ENCODE assay signal across 10 cellular contexts in the genomic region with DNA sequence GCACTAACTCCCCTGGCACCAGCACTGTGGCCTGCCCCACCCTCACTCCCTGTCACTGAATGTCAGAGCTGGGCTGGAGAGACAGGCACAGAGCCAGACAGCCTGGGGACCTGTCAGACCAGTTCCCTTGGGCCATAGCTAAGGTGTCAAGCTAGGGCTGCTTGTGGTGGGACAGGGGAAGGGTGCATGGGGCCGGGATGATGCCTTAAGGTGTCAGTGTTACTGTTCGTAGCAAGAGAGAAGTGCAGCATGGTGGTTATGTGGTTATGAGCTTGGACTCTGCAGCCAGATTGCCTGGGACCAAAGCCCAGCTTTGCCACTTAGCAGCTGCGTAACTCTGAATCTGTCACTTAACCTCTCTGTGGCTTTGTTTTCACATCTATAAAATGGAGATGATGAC. TPM values are rescaled to one million over a fixed set of nuclear protein-coding genes. Genes with fewer than 3 reads are reported as not detected.
DNase-seq lines count a peak whose midpoint lies in the region; ATAC-seq and TF ChIP-seq lines count a peak whose summit lies in the region.
"Had no signal": no experiment of that assay in that cellular context is flagged by ENCODE, and none has a peak within 500 bp of the region (broad histone marks: within the 10 kb centered on the region; RNA-seq: fewer than 3 reads in every experiment).

No MANE protein-coding gene starts in this region.

- no peak overlapping the region for H3K9ac ChIP-seq in IMR-90 (ENCODE audit: low read depth, low read length)

- in situ Hi-C loops in IMR-90 (cut with MboI; ENCODE audit: low sequenced_read_pairs) = no loop called here

- no peak overlapping the region for H2BK120ac ChIP-seq in IMR-90 (ENCODE audit: low read depth, low read length)

- H2AK9ac ChIP-seq in IMR-90 (replicated peaks; ENCODE audit: low read depth, low read length, poor library complexity) = no peak overlapping the region

- H3K4me2 ChIP-seq in IMR-90 (ENCODE audit: low read depth, low read length) = no peak overlapping the region

- H3K36me3 ChIP-seq in IMR-90 (ENCODE audit: control insufficient read depth, insufficient read depth, low read length) (no peaks in the 10 kb centered on the region), esophagus squamous epithelium (peaks cover 0 to 24% (median under 1%) of the 10 kb centered on the region in 3 donors), thoracic aorta (peaks cover 6% of the 10 kb centered on the region)

- H3K9me1 ChIP-seq in IMR-90 (ENCODE audit: insufficient read depth, low read length) = peaks cover 13% of the 10 kb centered on the region; the same call in 1 of the 2 replicates

- no peak overlapping the region for H3K27ac ChIP-seq in IMR-90 (ENCODE audit: insufficient read depth, low read length)
- peak overlapping the region; percentile 84 to 93 (median 90) for H3K27ac ChIP-seq in esophagus squamous epithelium
- peak overlapping the region; percentile 96 for H3K27ac ChIP-seq in thoracic aorta

- H2AFZ ChIP-seq in IMR-90 (replicated peaks; ENCODE audit: low read length, poor library complexity) = no peak overlapping the region

- no peaks in the 10 kb centered on the region for H4K20me1 ChIP-seq in IMR-90 (ENCODE audit: insufficient read depth, low read length)

- WGBS in IMR-90 (ENCODE audit: extremely low coverage in 2 of 2, insufficient read length in 1 of 2), 2 experiments = 100% methylated on average over 1 of the region's 3 CpGs; no CpG with 5 or more reads in 1 of the 2 experiments
- 48 to 86% methylated on average over 2 of the region's 3 CpGs for WGBS in esophagus squamous epithelium, 2 donors

- H3K9me3 ChIP-seq in IMR-90 (ENCODE audit: control insufficient read depth, insufficient read depth, low read length) = no peaks in the 10 kb centered on the region
- H3K9me3 ChIP-seq in esophagus squamous epithelium = no peaks in the 10 kb centered on the region
- no peaks in the 10 kb centered on the region for H3K9me3 ChIP-seq in thoracic aorta

- no peak overlapping the region for H3K18ac ChIP-seq in IMR-90 (ENCODE audit: low read depth, low read length)

- no TSS peak for BruUV-seq in IMR-90 (replicated peaks; lab: Mats Ljungman, UMichigan)

- 0 out of 2 replicates have a peak overlapping the region, but pooled peaks have one; percentile 9 for H2AK5ac ChIP-seq in IMR-90 (ENCODE audit: low read depth, low read length)

- DNase-seq in DMS153 treated with DMSO at 0.1 percent for 48 hours (lab: John Stamatoyannopoulos, UW; ENCODE audit: unreplicated experiment) (peak; percentile 39), DMS153 (lab: John Stamatoyannopoulos, UW) (no peak), IMR-90 (no peak), esophagus squamous epithelium (lab: John Stamatoyannopoulos, UW) (no peak), thoracic aorta (ENCODE audit: low spot score) (no peak), medulla oblongata (ENCODE audit: extremely low spot score) (no peak), NCI-H1417 treated with DMSO at 0.1 percent for 48 hours (lab: John Stamatoyannopoulos, UW) (no peak), NOMO-1 treated with dmso at 0.1 percent for 144 hours (lab: John Stamatoyannopoulos, UW; ENCODE audit: unreplicated experiment) (no peak)
- DNase-seq: activated naive CD8-positive, alpha-beta T cell treated with anti-CD3 and anti-CD28 coated beads, Interleukin-2, amount 10 ng/mL, durations not matched to agents 7 days and 5 days; HCEC 1CT had no signal

- no peak overlapping the region; the same call in 1 of the 2 replicates for H3K4ac ChIP-seq in IMR-90 (ENCODE audit: low read depth, low read length)

- H3K56ac ChIP-seq in IMR-90 (ENCODE audit: extremely low read depth, insufficient read depth, low read length) = no peak overlapping the region

- no peak overlapping the region for H4K8ac ChIP-seq in IMR-90 (ENCODE audit: low read depth in 2 of 2, low read length in 2 of 2)

- no peak overlapping the region for H3K23ac ChIP-seq in IMR-90 (ENCODE audit: low read depth, low read length)

- CTCF ChIA-PET in IMR-90 (lab: Yijun Ruan, JAX) = interaction anchor here (0.8 kb wide), 1 partner anchor 12 kb away, joined by 3 read pairs; no protein-coding TSS in a partner anchor

- TF ChIP-seq POLR2A in IMR-90 (IDR thresholded peaks at IDR 0.05; ENCODE audit: low read depth, low read length) = no peak
- no peak for TF ChIP-seq POLR2A in esophagus squamous epithelium (IDR thresholded peaks at IDR 0.05)

- H3K27me3 ChIP-seq in IMR-90 (ENCODE audit: control insufficient read depth, insufficient read depth, low read length) = no peaks in the 10 kb centered on the region
- no peaks in the 10 kb centered on the region for H3K27me3 ChIP-seq in esophagus squamous epithelium
- H3K27me3 ChIP-seq in thoracic aorta (replicated peaks; ENCODE audit: insufficient read depth) = no peaks in the 10 kb centered on the region

- no peaks in the 10 kb centered on the region for H3K79me1 ChIP-seq in IMR-90 (ENCODE audit: low read depth in 1 of 2, low read length in 2 of 2)

- no peak for TF ChIP-seq RAD21 in IMR-90 (IDR thresholded peaks at IDR 0.05; ENCODE audit: low read length)

- H2BK20ac ChIP-seq in IMR-90 (ENCODE audit: low read depth, low read length) = no peak overlapping the region

- no peak overlapping the region for H3K14ac ChIP-seq in IMR-90 (replicated peaks; ENCODE audit: low read depth, low read length)

- H4K5ac ChIP-seq in IMR-90 (ENCODE audit: low read depth, low read length) = no peak overlapping the region

- TF ChIP-seq CTCF in IMR-90 (conservative IDR thresholded peaks at IDR 0.05; ENCODE audit: low read depth, low read length) (no peak), esophagus squamous epithelium (IDR thresholded peaks at IDR 0.05) (no peak), thoracic aorta (IDR thresholded peaks at IDR 0.05) (no peak)

- dilution Hi-C loops in IMR-90 (cut with HindIII; ENCODE audit: low sequenced_read_pairs, unreplicated experiment) = no loop called here

- H2BK15ac ChIP-seq in IMR-90 (ENCODE audit: low read depth, low read length) = no peak overlapping the region

- H3K4me3 ChIP-seq in IMR-90 (ENCODE audit: insufficient read depth, low read depth, low read length) (no peak overlapping the region), esophagus squamous epithelium (peak overlapping the region in 3 of 4 donors; percentile 7 to 77 (median 70)), thoracic aorta (no peak overlapping the region)

- POLR2A ChIA-PET in IMR-90 (lab: Charles Lee; ENCODE audit: unreplicated experiment) = no interaction called here

- ATAC-seq in IMR-90 (ENCODE audit: low read depth) = no peak
- no peak for ATAC-seq in thoracic aorta (ENCODE audit: insufficient number of reproducible peaks, low FRiP score, low read depth)

- H3K4me1 ChIP-seq in IMR-90 (ENCODE audit: control insufficient read depth, insufficient read depth, low read length) (peaks cover 21% of the 10 kb centered on the region), esophagus squamous epithelium (peaks cover 67 to 91% (median 73%) of the 10 kb centered on the region in 3 donors), thoracic aorta (ENCODE audit: control insufficient read depth in 1 of 2, low read depth in 2 of 2) (peaks cover 43 to 83% of the 10 kb centered on the region in 2 donors)

- intact Hi-C loops in IMR-90 (cut with micrococcal nuclease) (no loop called here), esophagus squamous epithelium (cut with DNase I) (no loop called here)

- H2BK5ac ChIP-seq in IMR-90 (ENCODE audit: low read depth, low read length, poor library complexity, severe bottlenecking) = no peak overlapping the region

- no peak overlapping the region for H4K91ac ChIP-seq in IMR-90 (ENCODE audit: insufficient read depth, low read depth, low read length)

TF ChIP-seq in IMR-90, 13 proteins besides CTCF, POLR2A, EP300 and RAD21:
- TF ChIP-seq, protein P1, sequence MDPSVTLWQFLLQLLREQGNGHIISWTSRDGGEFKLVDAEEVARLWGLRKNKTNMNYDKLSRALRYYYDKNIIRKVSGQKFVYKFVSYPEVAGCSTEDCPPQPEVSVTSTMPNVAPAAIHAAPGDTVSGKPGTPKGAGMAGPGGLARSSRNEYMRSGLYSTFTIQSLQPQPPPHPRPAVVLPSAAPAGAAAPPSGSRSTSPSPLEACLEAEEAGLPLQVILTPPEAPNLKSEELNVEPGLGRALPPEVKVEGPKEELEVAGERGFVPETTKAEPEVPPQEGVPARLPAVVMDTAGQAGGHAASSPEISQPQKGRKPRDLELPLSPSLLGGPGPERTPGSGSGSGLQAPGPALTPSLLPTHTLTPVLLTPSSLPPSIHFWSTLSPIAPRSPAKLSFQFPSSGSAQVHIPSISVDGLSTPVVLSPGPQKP (IDR thresholded peaks at IDR 0.05; ENCODE audit: borderline replicate concordance, low read depth, low read length) = no peak
- TF ChIP-seq RCOR1 (IDR thresholded peaks at IDR 0.05; ENCODE audit: insufficient replicate concordance, low read length) = no peak
TF ChIP-seq in IMR-90: peak in this region for 0.

RNA-seq across cellular contexts. Expression of a gene that starts 3.8 kb away (rescaled TPM):
- total RNA-seq in IMR-90 (2012; rRNA removed) (0.83 and 1.3 TPM in 2 replicates), esophagus squamous epithelium (10 to 100 TPM; 12.9 to 39.3 (median 22.5) TPM), thoracic aorta (10 to 100 TPM; 40.9 to 77.4 TPM)
- polyA plus RNA-seq in IMR-90 (2012; rRNA removed) = 2.0 and 2.9 TPM in 2 replicates
- 1.7 TPM in 2 replicates for polyA plus RNA-seq in IMR-90 (2012; cell fraction: cytosol; rRNA removed)
- 11.2 and 11.8 TPM in 2 replicates for polyA plus RNA-seq in IMR-90 (2012; cell fraction: nucleus; rRNA removed; ENCODE audit: low replicate concordance)

RNA-seq across cellular contexts. Expression of a gene that starts 18.2 kb away (rescaled TPM):
- total RNA-seq in IMR-90 (2012; rRNA removed) (4.4 and 4.8 TPM in 2 replicates), esophagus squamous epithelium (10 to 100 TPM; 18.9 to 35.4 (median 25.4) TPM), thoracic aorta (100 to 1,000 TPM in 1 of 2 donors, 10 to 100 TPM in 1; 60.5 to 107 TPM)
- 5.9 and 6.0 TPM in 2 replicates for polyA plus RNA-seq in IMR-90 (2012; rRNA removed)
- polyA plus RNA-seq in IMR-90 (2012; cell fraction: cytosol; rRNA removed) = 4.1 and 10.3 TPM in 2 replicates
- 10.0 and 10.3 TPM in 2 replicates for polyA plus RNA-seq in IMR-90 (2012; cell fraction: nucleus; rRNA removed; ENCODE audit: low replicate concordance)

RNA-seq across cellular contexts. Expression of a gene that starts 29.6 kb away (rescaled TPM):
- total RNA-seq in IMR-90 (2012; rRNA removed) (under 0.01 TPM in 2 replicates), esophagus squamous epithelium (100 to 1,000 TPM in 1 of 4 donors, 10 to 100 TPM in 3; 39.8 to 112 (median 46.3) TPM), thoracic aorta (under 1 TPM in 1 of 2 donors, not detected in 1; 0.49 TPM)
- 0.07 and 0.09 TPM in 2 replicates for polyA plus RNA-seq in IMR-90 (2012; rRNA removed)
- 0.03 TPM in 1 of 2 replicates, not detected in the other for polyA plus RNA-seq in IMR-90 (2012; cell fraction: cytosol; rRNA removed)
- polyA plus RNA-seq in IMR-90 (2012; cell fraction: nucleus; rRNA removed; ENCODE audit: low replicate concordance) = 0.11 and 0.15 TPM in 2 replicates

RNA-seq across cellular contexts. Expression of a gene that starts 49.1 kb away (rescaled TPM):
- 10.6 and 20.0 TPM in 2 replicates for total RNA-seq in IMR-90 (2012; rRNA removed)
- polyA plus RNA-seq in IMR-90 (2012; rRNA removed) = 10.3 and 13.4 TPM in 2 replicates
- 0.77 and 1.2 TPM in 2 replicates for polyA plus RNA-seq in IMR-90 (2012; cell fraction: cytosol; rRNA removed)
- polyA plus RNA-seq in IMR-90 (2012; cell fraction: nucleus; rRNA removed; ENCODE audit: low replicate concordance) = 0.29 and 5.5 TPM in 2 replicates
- total RNA-seq in esophagus squamous epithelium = 10 to 100 TPM in 3 of 4 donors, 1 to 10 TPM in 1; 7.7 to 20.3 (median 17.7) TPM
- 10 to 100 TPM in 1 of 2 donors, 1 to 10 TPM in 1; 8.1 to 16.8 TPM for total RNA-seq in thoracic aorta

Comparison
In these comparisons a context has a peak if more than half of its experiments do, and no peak if none do; other contexts are left out.
1. H3K4me3 ChIP-seq: peak in esophagus squamous epithelium (3 of 4); none in IMR-90 (single experiment) and thoracic aorta (single experiment).
2. RNA of a gene that starts 29.6 kb away (total RNA-seq): 39.8 to 112 TPM in esophagus squamous epithelium; 0.49 TPM in thoracic aorta and under 0.01 TPM in IMR-90; every median in the first group is over 10 times any median in the second.